Comparison of ENCODE assay signal across 21 cellular contexts in genomic region chr1:31830065-31830464, GRCh38. TPM values are rescaled to one million over a fixed set of nuclear protein-coding genes. Genes with fewer than 3 reads are reported as not detected.
"Had no signal": no experiment of that assay in that cellular context is flagged by ENCODE, and none has a peak within 500 bp of the region (broad histone marks: within the 10 kb centered on the region; RNA-seq: fewer than 3 reads in every experiment).

No MANE protein-coding gene starts in this region.

- H3K79me2 ChIP-seq: hepatocyte had no signal

- H2AFZ ChIP-seq: hepatocyte had no signal

- H3K4me2 ChIP-seq: hepatocyte had no signal

- ATAC-seq: activated naive CD4-positive, alpha-beta T cell treated with anti-CD3 and anti-CD28 coated beads, Interleukin-2, amount 50 U/mL, for 72 hours; left colon; stimulated activated naive CD8-positive, alpha-beta T cell treated with anti-CD3 and anti-CD28 coated beads, Interleukin-15, Interleukin-2, amounts not matched to agents 100 U/mL and 50 U/mL, for 24 hours had no signal

- H3K36me3 ChIP-seq: adrenal gland, right atrium auricular region, transverse colon had no signal

- H3K27ac Mint-ChIP-seq: activated CD4-positive, alpha-beta T cell treated with anti-CD3 and anti-CD28 coated beads, Interleukin-2, amount 10 ng/mL, durations not matched to agents 24 days and 14 days; activated naive CD4-positive, alpha-beta T cell treated with anti-CD3 and anti-CD28 coated beads, Interleukin-2, amount 50 U/mL, for 72 hours; activated T-helper 1 cell treated with anti-CD3 and anti-CD28 coated beads, Interleukin-12 subunit alpha, Interleukin-12 subunit beta, Interleukin-2, Interleukin-4 antibody, amounts not matched to agents 30 ng/mL and 10 ng/mL and 1 ng/mL, durations not matched to agents 14 hours and 24 hours and 36 hours; nephron; progenitor cell of endocrine pancreas had no signal

- H3K27me3 Mint-ChIP-seq: activated CD4-positive, alpha-beta T cell treated with anti-CD3 and anti-CD28 coated beads, Interleukin-2, amount 10 ng/mL, durations not matched to agents 24 days and 14 days had no signal

- H3K4me3 Mint-ChIP-seq: activated CD4-positive, alpha-beta T cell treated with anti-CD3 and anti-CD28 coated beads, Interleukin-2, amount 10 ng/mL, durations not matched to agents 24 days and 14 days; activated T-helper 1 cell treated with anti-CD3 and anti-CD28 coated beads, Interleukin-12 subunit alpha, Interleukin-12 subunit beta, Interleukin-2, Interleukin-4 antibody, amounts not matched to agents 30 ng/mL and 10 ng/mL and 1 ng/mL, durations not matched to agents 14 hours and 24 hours and 36 hours; nephron had no signal

- H3K9me3 Mint-ChIP-seq: activated CD4-positive, alpha-beta T cell treated with anti-CD3 and anti-CD28 coated beads, Interleukin-2, amount 10 ng/mL, durations not matched to agents 24 days and 14 days; activated naive CD4-positive, alpha-beta T cell treated with anti-CD3 and anti-CD28 coated beads, Interleukin-2, amount 50 U/mL, for 72 hours; activated T-helper 1 cell treated with anti-CD3 and anti-CD28 coated beads, Interleukin-12 subunit alpha, Interleukin-12 subunit beta, Interleukin-2, Interleukin-4 antibody, amounts not matched to agents 30 ng/mL and 10 ng/mL and 1 ng/mL, durations not matched to agents 14 hours and 24 hours and 36 hours; nephron had no signal

- DNase-seq: activated CD4-positive, alpha-beta T cell treated with anti-CD3 and anti-CD28 coated beads, Interleukin-2, amount 10 ng/mL, durations not matched to agents 24 days and 14 days; activated gamma-delta T cell treated with Interleukin-2 at 50 U/mL for 16 hours; activated T-cell treated with anti-CD3 and anti-CD28 coated beads for 4 hours; effector CD8-positive, alpha-beta T cell; left colon; midbrain; stimulated activated CD4-positive, alpha-beta T cell treated with anti-CD3 and anti-CD28 coated beads, Interleukin-2, amount 100 ng/mL, for 24 hours; stimulated activated naive CD8-positive, alpha-beta T cell treated with anti-CD3 and anti-CD28 coated beads, Interleukin-15, Interleukin-2, amounts not matched to agents 100 U/mL and 50 U/mL, for 24 hours; substantia nigra; T1000; transverse colon had no signal

- H3K4me1 ChIP-seq: adrenal gland, right atrium auricular region, transverse colon had no signal

- H3K9me3 ChIP-seq: adrenal gland, right atrium auricular region, transverse colon had no signal

- H3K4me3 ChIP-seq: adrenal gland, hepatocyte, right atrium auricular region, transverse colon had no signal

- H3K27me3 ChIP-seq: hepatocyte, right atrium auricular region had no signal

- H3K27ac ChIP-seq: adrenal gland, hepatocyte, right atrium auricular region, transverse colon had no signal

- H3K36me3 Mint-ChIP-seq: activated naive CD4-positive, alpha-beta T cell treated with anti-CD3 and anti-CD28 coated beads, Interleukin-2, amount 50 U/mL, for 72 hours had no signal

RNA-seq across cellular contexts. Expression of gene SPOCD1, which starts 14.2 kb away (rescaled TPM):
- total RNA-seq: activated CD4-positive, alpha-beta T cell treated with anti-CD3 and anti-CD28 coated beads, Interleukin-2, amount 10 ng/mL, durations not matched to agents 24 days and 14 days; activated T-helper 1 cell treated with anti-CD3 and anti-CD28 coated beads, Interleukin-12 subunit alpha, Interleukin-12 subunit beta, Interleukin-2, Interleukin-4 antibody, amounts not matched to agents 30 ng/mL and 10 ng/mL and 1 ng/mL, durations not matched to agents 14 hours and 24 hours and 36 hours; cerebellum; skeletal muscle tissue; T-helper 1 cell treated with Interleukin-12 subunit alpha and Interleukin-12 subunit beta and Interleukin-4 antibody, amounts not matched to agents 30 ng/mL and 1 ng/mL, for 36 hours had no signal
